Comparison of ENCODE assay signal across 8 cellular contexts in the genomic region with DNA sequence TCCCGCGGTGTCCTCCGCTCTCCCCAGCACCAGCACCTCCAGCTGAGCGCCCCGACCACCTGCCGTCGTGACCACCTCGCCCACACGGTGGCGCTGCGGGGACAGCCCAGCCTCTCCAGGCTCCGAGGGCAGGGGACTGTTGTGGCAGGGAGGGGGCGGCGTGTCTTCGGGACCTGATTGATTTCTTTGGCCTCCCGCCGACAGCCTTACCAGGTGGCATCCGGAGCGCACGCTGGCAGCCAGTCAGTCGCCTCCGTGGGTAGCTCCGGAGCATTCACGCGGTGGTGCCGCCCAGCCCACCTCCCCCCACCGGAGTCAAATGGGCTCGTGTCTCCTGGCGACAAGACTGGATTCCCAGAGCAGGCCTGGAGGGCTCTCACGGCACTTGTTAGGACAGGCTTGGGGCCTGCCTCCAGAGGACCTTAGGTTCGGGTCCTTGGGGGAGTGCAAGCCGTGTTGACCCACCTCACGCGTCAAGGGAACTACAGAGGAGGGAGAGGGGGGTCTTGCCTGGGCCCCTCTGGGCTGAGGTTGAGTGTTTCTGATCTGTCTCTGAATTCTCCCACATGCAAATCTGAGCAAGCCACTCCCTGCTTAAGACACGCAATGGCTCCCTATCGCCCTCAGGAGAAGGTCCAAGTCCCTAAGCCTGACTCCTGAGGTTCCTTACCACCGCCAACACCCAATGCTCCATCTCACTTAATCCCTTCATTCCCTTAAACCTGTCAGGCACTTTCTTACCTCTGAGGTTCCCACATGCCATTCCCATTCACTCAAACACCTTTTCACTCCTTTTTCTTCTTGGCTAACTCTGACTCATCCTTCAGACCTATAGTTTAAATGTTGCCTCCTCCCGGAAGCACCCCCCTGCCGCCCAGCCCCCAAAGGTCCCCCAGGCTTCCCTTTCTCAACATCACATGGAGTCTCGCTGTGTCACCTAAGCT. TPM values are rescaled to one million over a fixed set of nuclear protein-coding genes. Genes with fewer than 3 reads are reported as not detected.
DNase-seq lines count a peak whose midpoint lies in the region; ATAC-seq and TF ChIP-seq lines count a peak whose summit lies in the region.

No MANE protein-coding gene starts in this region.

- H3K4me1 ChIP-seq in OCI-LY1 (ENCODE audit: insufficient read depth, low read length, severe bottlenecking): peaks cover 11% of the 10 kb centered on the region

- H3K27ac ChIP-seq in OCI-LY1 (ENCODE audit: low read depth, low read length, poor library complexity, severe bottlenecking): no peak overlapping the region

- TF ChIP-seq CTCF in GM13976 (IDR thresholded peaks at IDR 0.05; ENCODE audit: borderline replicate concordance, control extremely low read depth, extremely low read depth, insufficient read depth, missing control alignments) (peak; percentile 94), OCI-LY1 (IDR thresholded peaks at IDR 0.05; ENCODE audit: low read length) (peak; percentile 82)

- no peaks in the 10 kb centered on the region for H4K20me1 ChIP-seq in OCI-LY1 (ENCODE audit: insufficient read depth, low read length)

- no peaks in the 10 kb centered on the region for H3K36me3 ChIP-seq in OCI-LY1 (ENCODE audit: insufficient read depth, low read length)

- H3K9me3 ChIP-seq in OCI-LY1 (ENCODE audit: low read length): no peaks in the 10 kb centered on the region

- H3K4me2 ChIP-seq in OCI-LY1 (ENCODE audit: low read length): peak overlapping the region; percentile 54

- in situ Hi-C loops in GM13976 (cut with MboI; ENCODE audit: low sequenced_read_pairs, unreplicated experiment): no loop called here

- DNase-seq in GM13976 (ENCODE audit: low spot score): peak; percentile 86
- DNase-seq in HT-29 (ENCODE audit: low spot score): peak; percentile 76
- peak; percentile 61 for DNase-seq in activated T-cell treated with anti-CD3 and anti-CD28 coated beads for 24 hours (ENCODE audit: low read depth)
- DNase-seq in myocyte (ENCODE audit: low read depth): peak; percentile 71
- peak; percentile 88 for DNase-seq in stimulated activated CD8-positive, alpha-beta memory T cell treated with anti-CD3 and anti-CD28 coated beads, Interleukin-4, amount 100 ng/mL, for 48 hours
- DNase-seq in middle frontal gyrus (ENCODE audit: extremely low spot score, low spot score): no peak

- H3K4me3 ChIP-seq in OCI-LY1 (ENCODE audit: low read depth, low read length, poor library complexity, severe bottlenecking): peak overlapping the region; percentile 33

- no peak overlapping the region for H2AFZ ChIP-seq in OCI-LY1 (ENCODE audit: low read length)

- H3K9me2 ChIP-seq in OCI-LY1 (ENCODE audit: low read depth, low read length): no peaks in the 10 kb centered on the region

- H3K79me2 ChIP-seq in OCI-LY1 (ENCODE audit: insufficient read depth, low read length): no peaks in the 10 kb centered on the region

- peak; percentile 76 for ATAC-seq in esophagus mucosa

- no peak overlapping the region for H3K9ac ChIP-seq in OCI-LY1 (ENCODE audit: low read length)

- no peaks in the 10 kb centered on the region for H3K27me3 ChIP-seq in OCI-LY1 (ENCODE audit: insufficient read depth, low read length)

- no peaks in the 10 kb centered on the region for H3F3A ChIP-seq in OCI-LY1 (ENCODE audit: insufficient read depth, low read length)

RNA-seq across cellular contexts. Expression of a gene that starts 51.2 kb away (rescaled TPM):
- not detected in 2 replicates for total RNA-seq in HT-29 (2014; rRNA removed; shearing (Covaris generic))
- 7.1 TPM for total RNA-seq in esophagus mucosa
- not detected in 2 replicates for total RNA-seq in myocyte
- not detected for polyA plus RNA-seq in myocyte (2012)
